ENCODE assay signal across 1 cellular context in genomic region chr18:63476666-63477065, GRCh38.
TF ChIP-seq lines count a peak whose summit lies in the region.

Gene SERPINB5, plus strand, starts transcription at chr18:63476958. Its CDS starts 7,471 bp downstream, at chr18:63484429.

TF ChIP-seq in HepG2, 621 proteins besides CTCF, POLR2A, EP300 and RAD21 (continued from another document):
- TF ChIP-seq PRDM4 (CRISPR knock-in tag; IDR thresholded peaks at IDR 0.05; ENCODE audit: borderline replicate concordance) (no peak), BRF2 (CRISPR knock-in tag; IDR thresholded peaks at IDR 0.05) (no peak), ZNF558 (CRISPR knock-in tag; IDR thresholded peaks at IDR 0.05; ENCODE audit: borderline replicate concordance) (no peak), NFIC (IDR thresholded peaks at IDR 0.05; ENCODE audit: low read length) (no peak), DNMT3B (CRISPR knock-in tag; conservative IDR thresholded peaks at IDR 0.05) (no peak), ZNF260 (CRISPR knock-in tag; IDR thresholded peaks at IDR 0.05; ENCODE audit: borderline replicate concordance, low read depth) (no peak), SP4 (CRISPR knock-in tag; IDR thresholded peaks at IDR 0.05) (no peak), PREB (CRISPR knock-in tag; IDR thresholded peaks at IDR 0.05) (no peak), ARNT (IDR thresholded peaks at IDR 0.05) (no peak), MTA3 (CRISPR knock-in tag; IDR thresholded peaks at IDR 0.05) (no peak), ZNF549 (CRISPR knock-in tag; IDR thresholded peaks at IDR 0.05) (no peak), ZNF441 (CRISPR knock-in tag; IDR thresholded peaks at IDR 0.05; ENCODE audit: borderline replicate concordance) (no peak), SIN3B (IDR thresholded peaks at IDR 0.05; ENCODE audit: low read length) (no peak)
